Comparison of ENCODE assay signal across 21 cellular contexts in the genomic region with DNA sequence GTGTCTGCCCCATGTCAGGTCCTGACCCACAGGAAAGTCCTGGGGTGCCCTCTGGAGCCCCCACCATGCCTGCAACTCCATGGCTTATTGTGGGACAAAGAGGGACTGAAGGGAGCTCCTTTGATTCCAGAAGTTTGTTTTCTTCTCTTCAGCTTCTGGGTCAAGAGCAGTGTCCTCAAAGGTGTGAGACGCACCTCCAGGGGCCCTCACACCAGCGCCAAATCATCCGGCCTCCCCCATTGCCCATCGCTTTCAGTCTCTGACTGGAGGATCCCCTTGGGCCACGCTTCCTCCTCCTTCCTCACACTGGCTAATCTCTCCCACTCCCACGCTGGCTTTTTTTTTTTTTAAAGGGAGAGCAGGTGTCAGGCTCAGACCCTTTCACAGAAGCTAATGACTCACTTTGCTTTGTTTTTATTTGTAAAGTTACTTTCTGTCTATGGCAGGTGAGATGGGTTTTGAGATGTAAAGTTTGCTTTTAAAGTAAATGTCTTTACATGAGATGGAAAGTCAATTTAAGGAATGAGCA. TPM values are rescaled to one million over a fixed set of nuclear protein-coding genes. Genes with fewer than 3 reads are reported as not detected.
DNase-seq lines count a peak whose midpoint lies in the region; ATAC-seq, FAIRE-seq and TF ChIP-seq lines count a peak whose summit lies in the region.
"Had no signal": no experiment of that assay in that cellular context is flagged by ENCODE, and none has a peak within 500 bp of the region (broad histone marks: within the 10 kb centered on the region; RNA-seq: fewer than 3 reads in every experiment).

No MANE protein-coding gene starts in this region.

- peak overlapping the region; percentile 12 for H3K56ac ChIP-seq in mesendoderm (ENCODE audit: low read length)

- no peak for TF ChIP-seq POLR2A in K562 (conservative IDR thresholded peaks at IDR 0.05)

- TF ChIP-seq RAD21 in K562 (CRISPR knock-in tag; conservative IDR thresholded peaks at IDR 0.05 in 1 of 2, IDR thresholded peaks at IDR 0.05 in 1 of 2): peak in 1 of 2 experiments; percentile 27; a peak in 2 of 4 replicates

- H2AFZ ChIP-seq in K562 (ENCODE audit: low read depth, low read length): no peak overlapping the region
- H2AFZ ChIP-seq: GM23248 had no signal

- DNase-seq in K562 (ENCODE audit: extremely low read depth in 1 of 4, low spot score in 3 of 4) (no peak), mesendoderm (peak; percentile 73), GM10266 (ENCODE audit: extremely low spot score) (no peak)
- DNase-seq in stimulated activated CD4-positive, alpha-beta T cell treated with anti-CD3 and anti-CD28 coated beads, Interleukin-15, amount 100 ng/mL, for 24 hours: no peak
- DNase-seq: Calu3; CD8-positive, alpha-beta T cell; DMS79 treated with DMSO at 0.1 percent for 48 hours; GF-D8; GM23248; HFFc6; IMR-90 had no signal

- no peak overlapping the region for H3K4ac ChIP-seq in mesendoderm (ENCODE audit: low read depth, low read length)

- H3K18ac ChIP-seq in mesendoderm (ENCODE audit: low read length): no peak overlapping the region

- H3K27me3 ChIP-seq in HUES48 (ENCODE audit: control insufficient read depth, insufficient read depth, low read length) (no peaks in the 10 kb centered on the region), K562 (ENCODE audit: control insufficient read depth in 2 of 2, insufficient read depth in 2 of 2, low read length in 2 of 2) (peaks cover 16 to 60% of the 10 kb centered on the region in 2 experiments; a peak in 4 of 5 replicates), mesendoderm (ENCODE audit: insufficient read depth, low read length, poor library complexity) (no peaks in the 10 kb centered on the region)
- H3K27me3 ChIP-seq: BLaER1 treated with 17β-estradiol and CSF1 and Interleukin-3, amounts not matched to agents 10 nM and 100 nM had no signal

- H3K79me1 ChIP-seq in mesendoderm (ENCODE audit: low read length): no peaks in the 10 kb centered on the region

- intact Hi-C loops in K562 (cut with micrococcal nuclease): no loop called here

- H3K9me1 ChIP-seq in K562 (ENCODE audit: control insufficient read depth, insufficient read depth, low read length): no peaks in the 10 kb centered on the region

- H2BK15ac ChIP-seq in mesendoderm (replicated peaks; ENCODE audit: low read depth): no peak overlapping the region

- CTCF ChIA-PET in K562 (lab: Yijun Ruan, JAX; ENCODE audit: low intra/inter-chr PET ratio): interaction anchor here (0.6 to 2.2 kb wide), 2 partner anchors 149 to 1682 kb away, joined by 4 to 11 read pairs; partner anchors contain the start of gene CLTB

- H3K4me2 ChIP-seq in K562 (ENCODE audit: insufficient read depth, low read length) (no peak overlapping the region), mesendoderm (ENCODE audit: low read length) (no peak overlapping the region)
- H3K4me2 ChIP-seq: BLaER1 treated with 17β-estradiol and CSF1 and Interleukin-3, amounts not matched to agents 10 nM and 100 nM had no signal

- H4K20me1 ChIP-seq in K562 (replicated peaks; ENCODE audit: control insufficient read depth, insufficient read depth, low read length): 0 out of 2 replicates have a peak, but pooled peaks cover 9% of the 10 kb centered on the region
- H4K20me1 ChIP-seq: BLaER1 treated with 17β-estradiol and CSF1 and Interleukin-3, amounts not matched to agents 10 nM and 100 nM had no signal

- TF ChIP-seq CTCF in K562 (IDR thresholded peaks at IDR 0.05 in 2 of 3, conservative IDR thresholded peaks at IDR 0.05 in 1 of 3; ENCODE audit: insufficient read depth in 2 of 3, low read depth in 1 of 3, low read length in 3 of 3) (no peak), GM10266 (IDR thresholded peaks at IDR 0.05; ENCODE audit: control insufficient read depth, insufficient read depth, low read depth, missing control alignments) (no peak)

- no peak overlapping the region for H2AK5ac ChIP-seq in mesendoderm (ENCODE audit: low read length)

- no peaks in the 10 kb centered on the region for H3K4me1 ChIP-seq in HUES48 (ENCODE audit: control insufficient read depth, insufficient read depth, low read length)
- H3K4me1 ChIP-seq in K562 (replicated peaks in 1 of 2; ENCODE audit: control insufficient read depth in 2 of 2, insufficient read depth in 2 of 2, low read length in 2 of 2): peaks cover 0 to 16% of the 10 kb centered on the region in 2 experiments; a peak in 3 of 5 replicates
- H3K4me1 ChIP-seq in mesendoderm (ENCODE audit: control insufficient read depth, low read depth, low read length): no peaks in the 10 kb centered on the region
- H3K4me1 ChIP-seq: HAP-1 had no signal

- BruUV-seq in K562 (replicated peaks; lab: Mats Ljungman, UMichigan): no TSS peak

- no peak overlapping the region for H3K9ac ChIP-seq in HUES48 (ENCODE audit: low read depth, low read length)
- H3K9ac ChIP-seq in K562 (ENCODE audit: insufficient read depth in 1 of 2, low read depth in 2 of 2, low read length in 2 of 2): peak overlapping the region in 1 of 2 experiments; percentile 32; a peak in 1 of 4 replicates
- H3K9ac ChIP-seq in mesendoderm (ENCODE audit: low read length): no peak overlapping the region
- H3K9ac ChIP-seq: BLaER1 treated with 17β-estradiol and CSF1 and Interleukin-3, amounts not matched to agents 10 nM and 100 nM; GM23248 had no signal

- peak overlapping the region; percentile 56 for H2BK5ac ChIP-seq in mesendoderm (ENCODE audit: low read length)

- H3K23ac ChIP-seq in mesendoderm (ENCODE audit: low read length): no peak overlapping the region

- H3K4me3 ChIP-seq in HUES48 (ENCODE audit: low read depth, low read length): no peak overlapping the region
- H3K4me3 ChIP-seq in K562: no peak overlapping the region
- no peak overlapping the region for H3K4me3 ChIP-seq in mesendoderm (ENCODE audit: low read length)
- H3K4me3 ChIP-seq: BLaER1 treated with 17β-estradiol and CSF1 and Interleukin-3, amounts not matched to agents 10 nM and 100 nM; GM23248; HAP-1 had no signal

- no peak for ATAC-seq in K562
- no peak for ATAC-seq in GM21786 (IDR thresholded peaks at IDR 0.05; ENCODE audit: unreplicated experiment)
- ATAC-seq: CD8-positive, alpha-beta T cell had no signal

- H3K79me2 ChIP-seq in K562 (ENCODE audit: control insufficient read depth, insufficient read depth, low read length) (no peaks in the 10 kb centered on the region), mesendoderm (ENCODE audit: control insufficient read depth, insufficient read depth, low read length) (no peaks in the 10 kb centered on the region)

- no peak for TF ChIP-seq EP300 in K562 (IDR thresholded peaks at IDR 0.05; ENCODE audit: low read length)

- H3K36me3 ChIP-seq in HUES48 (ENCODE audit: control insufficient read depth, insufficient read depth, low read length) (no peaks in the 10 kb centered on the region), K562 (ENCODE audit: control insufficient read depth, insufficient read depth, low read length) (no peaks in the 10 kb centered on the region), mesendoderm (ENCODE audit: control insufficient read depth, insufficient read depth, low read length) (no peaks in the 10 kb centered on the region)
- H3K36me3 ChIP-seq: BLaER1 treated with 17β-estradiol and CSF1 and Interleukin-3, amounts not matched to agents 10 nM and 100 nM; HAP-1 had no signal

- H4K8ac ChIP-seq in mesendoderm (ENCODE audit: low read depth, low read length): no peak overlapping the region

- WGBS in K562 (ENCODE audit: insufficient coverage, low coverage, missing lambda C conversion rate): 5% methylated on average over 6 of the region's 6 CpGs
- WGBS in mesendoderm (ENCODE audit: extremely low coverage, insufficient coverage, low lambda C conversion rate): no CpG with 5 or more reads among the region's 6 CpGs

- POLR2A ChIA-PET in K562 (lab: Yijun Ruan, JAX): interaction anchor here (0.7 to 1.4 kb wide), 2 partner anchors 28 to 143 kb away, joined by 3 to 5 read pairs; partner anchors contain the start of gene RNF44

- in situ Hi-C loops in K562 (cut with MboI): no loop called here

- peak overlapping the region; percentile 22 for H3K27ac ChIP-seq in HUES48 (ENCODE audit: low read depth, low read length)
- no peak overlapping the region for H3K27ac ChIP-seq in K562 (ENCODE audit: extremely low read depth, low read depth, low read length)
- peak overlapping the region; percentile 30 for H3K27ac ChIP-seq in mesendoderm (ENCODE audit: low read depth, low read length)
- H3K27ac ChIP-seq: BLaER1 treated with 17β-estradiol and CSF1 and Interleukin-3, amounts not matched to agents 10 nM and 100 nM; GM23248; HL-60 had no signal

- H2BK120ac ChIP-seq in mesendoderm (ENCODE audit: low read depth, low read length): no peak overlapping the region

- H4K5ac ChIP-seq in mesendoderm (ENCODE audit: low read length): no peak overlapping the region

- no peaks in the 10 kb centered on the region for H3K9me3 ChIP-seq in HUES48 (ENCODE audit: control insufficient read depth, insufficient read depth, low read length)
- no peaks in the 10 kb centered on the region for H3K9me3 ChIP-seq in K562 (replicated peaks; ENCODE audit: control insufficient read depth, insufficient read depth, low read depth, low read length)
- H3K9me3 ChIP-seq: HAP-1 had no signal

- FAIRE-seq in K562 (lab: Jason Lieb, UNC): no peak
- FAIRE-seq: GM12891, GM19239 had no signal

RNA-seq across cellular contexts. Expression of gene CDHR2, which starts 16.7 kb away (rescaled TPM):
- 1.0 TPM in 1 of 2 replicates, not detected in the other for total RNA-seq in K562 (2011; cell fraction: chromatin; rRNA removed; ENCODE audit: low replicate concordance)
- total RNA-seq in K562 (2011; cell fraction: nucleolus; rRNA removed): 0.13 and 0.17 TPM in 2 replicates
- 0.15 TPM in 1 of 2 replicates, not detected in the other for total RNA-seq in K562 (2011; cell fraction: nucleoplasm; rRNA removed)
- total RNA-seq in K562 (2014; rRNA removed) (0.04 and 0.09 TPM in 2 replicates), K562 (2014; rRNA removed; fragmentation: Illumina TruSeq; extraction: Trizol) (0.10 and 0.18 TPM in 2 replicates), K562 (2015; rRNA removed; fragmentation: Illumina TruSeq; extraction: Trizol) (0.22 and 0.23 TPM in 2 replicates), K562 (2021) (0.36 and 0.62 TPM in 2 replicates)
- polyA plus RNA-seq in K562 (2011; rRNA removed) (0.01 TPM in 1 of 2 replicates, not detected in the other), K562 (2014; fragmentation: Illumina TruSeq; extraction: Trizol) (0.01 and 0.04 TPM in 2 replicates), K562 (2014; fragmentation: Nextera tagmentation; extraction: Ambion mirVana) (not detected), K562 (2014; rRNA removed) (0.03 TPM in 1 of 2 replicates, not detected in the other)
- not detected in 2 replicates for polyA plus RNA-seq in K562 (2011; cell fraction: cytosol; rRNA removed)
- 0.06 and 0.18 TPM in 2 replicates for polyA plus RNA-seq in K562 (2011; cell fraction: nucleus; rRNA removed)
- 0.07 and 0.42 TPM in 2 replicates for polyA plus RNA-seq in K562 (2012)
- not detected in 2 replicates for polyA minus RNA-seq in K562 (2011; rRNA and poly(A)+ RNA removed)
- polyA minus RNA-seq in K562 (2011; cell fraction: cytosol; rRNA and poly(A)+ RNA removed): 0.67 TPM in 1 of 2 replicates, not detected in the other
- 0.27 and 0.33 TPM in 2 replicates for polyA minus RNA-seq in K562 (2011; cell fraction: nucleus; rRNA and poly(A)+ RNA removed)
- polyA plus RNA-seq in mesendoderm (2013, experiment 1 of 2): 0.07 TPM
- not detected for polyA plus RNA-seq in mesendoderm (2013, experiment 2 of 2)
- total RNA-seq: A172, GM23248, H4, HFFc6, HT1080, IMR-90 had no signal
- polyA plus RNA-seq: GM23248, IMR-90 had no signal

RNA-seq across cellular contexts. Expression of gene RNF44, which starts 28.6 kb away (rescaled TPM):
- 109 and 250 TPM in 2 replicates for total RNA-seq in K562 (2011; cell fraction: chromatin; rRNA removed; ENCODE audit: low replicate concordance)
- 141 and 156 TPM in 2 replicates for total RNA-seq in K562 (2011; cell fraction: nucleolus; rRNA removed)
- total RNA-seq in K562 (2011; cell fraction: nucleoplasm; rRNA removed): 127 and 128 TPM in 2 replicates
- total RNA-seq in K562 (2014; rRNA removed) (14.8 and 19.7 TPM in 2 replicates), K562 (2014; rRNA removed; fragmentation: Illumina TruSeq; extraction: Trizol) (4.8 and 5.1 TPM in 2 replicates), K562 (2015; rRNA removed; fragmentation: Illumina TruSeq; extraction: Trizol) (7.2 and 7.5 TPM in 2 replicates), K562 (2021) (64.0 and 82.6 TPM in 2 replicates)
- polyA plus RNA-seq in K562 (2011; rRNA removed) (7.4 and 25.6 TPM in 2 replicates), K562 (2014; fragmentation: Illumina TruSeq; extraction: Trizol) (20.5 and 39.3 TPM in 2 replicates), K562 (2014; fragmentation: Nextera tagmentation; extraction: Ambion mirVana) (1 to 10 TPM; 1.6 to 2.5 TPM), K562 (2014; rRNA removed) (40.1 and 51.0 TPM in 2 replicates)
- 9.9 and 13.1 TPM in 2 replicates for polyA plus RNA-seq in K562 (2011; cell fraction: cytosol; rRNA removed)
- 196 and 219 TPM in 2 replicates for polyA plus RNA-seq in K562 (2011; cell fraction: nucleus; rRNA removed)
- 33.9 and 73.5 TPM in 2 replicates for polyA plus RNA-seq in K562 (2012)
- polyA minus RNA-seq in K562 (2011; rRNA and poly(A)+ RNA removed): 2.8 and 3.0 TPM in 2 replicates
- polyA minus RNA-seq in K562 (2011; cell fraction: cytosol; rRNA and poly(A)+ RNA removed): 17.2 and 25.7 TPM in 2 replicates
- 40.7 and 48.8 TPM in 2 replicates for polyA minus RNA-seq in K562 (2011; cell fraction: nucleus; rRNA and poly(A)+ RNA removed)
- 122 TPM for polyA plus RNA-seq in mesendoderm (2013, experiment 1 of 2)
- polyA plus RNA-seq in mesendoderm (2013, experiment 2 of 2): 123 TPM

RNA-seq across cellular contexts. Expression of gene GPRIN1, which starts 44.1 kb away (rescaled TPM):
- total RNA-seq in K562 (2011; cell fraction: chromatin; rRNA removed; ENCODE audit: low replicate concordance): 4.6 and 13.9 TPM in 2 replicates
- total RNA-seq in K562 (2011; cell fraction: nucleolus; rRNA removed): 5.5 and 8.2 TPM in 2 replicates
- total RNA-seq in K562 (2011; cell fraction: nucleoplasm; rRNA removed): 3.7 and 4.8 TPM in 2 replicates
- total RNA-seq in K562 (2014; rRNA removed) (8.8 and 10.4 TPM in 2 replicates), K562 (2014; rRNA removed; fragmentation: Illumina TruSeq; extraction: Trizol) (3.9 and 4.6 TPM in 2 replicates), K562 (2015; rRNA removed; fragmentation: Illumina TruSeq; extraction: Trizol) (4.4 and 4.7 TPM in 2 replicates), K562 (2021) (10.7 and 11.6 TPM in 2 replicates)
- polyA plus RNA-seq in K562 (2011; rRNA removed) (3.3 and 4.0 TPM in 2 replicates), K562 (2014; fragmentation: Illumina TruSeq; extraction: Trizol) (4.8 and 6.3 TPM in 2 replicates), K562 (2014; fragmentation: Nextera tagmentation; extraction: Ambion mirVana) (under 1 TPM; 0.15 to 0.22 TPM), K562 (2014; rRNA removed) (5.1 and 5.8 TPM in 2 replicates)
- 1.5 and 6.8 TPM in 2 replicates for polyA plus RNA-seq in K562 (2011; cell fraction: cytosol; rRNA removed)
- 1.5 and 3.7 TPM in 2 replicates for polyA plus RNA-seq in K562 (2011; cell fraction: nucleus; rRNA removed)
- polyA plus RNA-seq in K562 (2012): 3.5 and 4.6 TPM in 2 replicates
- 3.8 and 5.3 TPM in 2 replicates for polyA minus RNA-seq in K562 (2011; rRNA and poly(A)+ RNA removed)
- polyA minus RNA-seq in K562 (2011; cell fraction: cytosol; rRNA and poly(A)+ RNA removed): 6.5 and 7.2 TPM in 2 replicates
- polyA minus RNA-seq in K562 (2011; cell fraction: nucleus; rRNA and poly(A)+ RNA removed): 2.0 and 2.7 TPM in 2 replicates
- polyA plus RNA-seq in mesendoderm (2013, experiment 1 of 2): 4.0 TPM
- 4.2 TPM for polyA plus RNA-seq in mesendoderm (2013, experiment 2 of 2)
